22 cellular contexts compared by ENCODE assay signal in the genomic region with DNA sequence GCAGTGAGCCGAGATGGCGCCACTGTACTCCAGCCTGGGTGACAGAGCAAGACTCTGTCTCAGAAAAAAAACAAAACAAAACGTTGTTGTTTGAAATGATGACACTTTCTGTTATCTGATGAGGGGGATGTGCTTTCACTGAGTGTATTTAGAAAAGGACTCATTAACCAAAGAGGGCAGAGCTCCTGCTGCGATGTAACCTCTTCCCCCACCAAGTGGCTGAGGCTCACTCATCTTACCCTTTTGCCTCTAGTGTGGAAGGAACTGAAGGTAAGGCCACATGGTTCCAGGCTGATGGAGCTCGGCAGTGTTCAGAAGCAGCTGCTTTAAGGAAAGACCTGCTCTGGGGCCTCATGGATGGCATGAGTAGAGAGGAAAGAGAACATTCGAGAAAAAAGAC.
DNase-seq lines count a peak whose midpoint lies in the region; ATAC-seq and TF ChIP-seq lines count a peak whose summit lies in the region.
"Had no signal": no experiment of that assay in that cellular context is flagged by ENCODE, and none has a peak within 500 bp of the region (broad histone marks: within the 10 kb centered on the region; RNA-seq: fewer than 3 reads in every experiment).

No MANE protein-coding gene starts in this region.

- no peaks in the 10 kb centered on the region for H3K9me3 ChIP-seq in uterus
- H3K9me3 ChIP-seq: A549, BE2C had no signal

- H3K27ac ChIP-seq in uterus = no peak overlapping the region
- H3K27ac ChIP-seq: A549; BLaER1 treated with 17β-estradiol and CSF1 and Interleukin-3, amounts not matched to agents 10 nM and 100 nM had no signal

- POLR2A ChIA-PET in activated CD4-positive, alpha-beta T cell treated with anti-CD3 and anti-CD28 coated beads for 36 hours (lab: Charles Lee) = no interaction called here

- peaks cover 13% of the 10 kb centered on the region for H3K36me3 Mint-ChIP-seq in activated CD4-positive, alpha-beta T cell treated with anti-CD3 and anti-CD28 coated beads, Interleukin-2, amount 10 ng/mL, durations not matched to agents 24 days and 14 days (ENCODE audit: low read depth)
- H3K36me3 Mint-ChIP-seq in activated CD4-positive, alpha-beta T cell treated with anti-CD3 and anti-CD28 coated beads for 36 hours (ENCODE audit: low read depth) = peaks cover 12% of the 10 kb centered on the region
- H3K36me3 Mint-ChIP-seq in Calu3 (ENCODE audit: insufficient read depth, unreplicated experiment) (peaks cover 5% of the 10 kb centered on the region), type B pancreatic cell (no peaks in the 10 kb centered on the region)
- H3K36me3 Mint-ChIP-seq in activated T-helper 2 cell treated with anti-CD3 and anti-CD28 coated beads, Interferon-gamma antibody, Interleukin-2, Interleukin-4, amounts not matched to agents 10 μg/mL and 5 μg/mL and 100 μg/mL, durations not matched to agents 14 hours and 24 hours and 36 hours (ENCODE audit: low read depth) = peaks cover 28% of the 10 kb centered on the region
- H3K36me3 Mint-ChIP-seq: CD14-positive monocyte had no signal

- TF ChIP-seq CTCF in Calu3 (IDR thresholded peaks at IDR 0.05; ENCODE audit: unreplicated experiment) = no peak
- TF ChIP-seq CTCF in choroid plexus epithelial cell (conservative IDR thresholded peaks at IDR 0.05; ENCODE audit: low read depth, low read length) = no peak
- TF ChIP-seq CTCF in type B pancreatic cell (conservative IDR thresholded peaks at IDR 0.05) = no peak
- no peak for TF ChIP-seq CTCF in uterus (IDR thresholded peaks at IDR 0.05)

- no TSS peak for BruUV-seq in Calu3 (replicated peaks; lab: Mats Ljungman, UMichigan)

- H3K27me3 Mint-ChIP-seq in activated CD4-positive, alpha-beta T cell treated with anti-CD3 and anti-CD28 coated beads, Interleukin-2, amount 10 ng/mL, durations not matched to agents 24 days and 14 days = no peaks in the 10 kb centered on the region
- no peaks in the 10 kb centered on the region for H3K27me3 Mint-ChIP-seq in activated CD4-positive, alpha-beta T cell treated with anti-CD3 and anti-CD28 coated beads for 36 hours
- H3K27me3 Mint-ChIP-seq in Calu3 (ENCODE audit: unreplicated experiment) (no peaks in the 10 kb centered on the region), type B pancreatic cell (peaks cover 4% of the 10 kb centered on the region)
- no peaks in the 10 kb centered on the region for H3K27me3 Mint-ChIP-seq in activated T-helper 2 cell treated with anti-CD3 and anti-CD28 coated beads, Interferon-gamma antibody, Interleukin-2, Interleukin-4, amounts not matched to agents 10 μg/mL and 5 μg/mL and 100 μg/mL, durations not matched to agents 14 hours and 24 hours and 36 hours (ENCODE audit: low read depth)
- H3K27me3 Mint-ChIP-seq: CD4-positive, alpha-beta T cell; CD8-positive, alpha-beta memory T cell had no signal

- peaks cover 31% of the 10 kb centered on the region for H3K9me3 Mint-ChIP-seq in activated CD4-positive, alpha-beta T cell treated with anti-CD3 and anti-CD28 coated beads, Interleukin-2, amount 10 ng/mL, durations not matched to agents 24 days and 14 days
- peaks cover 23% of the 10 kb centered on the region for H3K9me3 Mint-ChIP-seq in activated CD4-positive, alpha-beta T cell treated with anti-CD3 and anti-CD28 coated beads for 36 hours (ENCODE audit: low read depth)
- peaks cover 16% of the 10 kb centered on the region for H3K9me3 Mint-ChIP-seq in Calu3 (ENCODE audit: low read depth, unreplicated experiment)
- H3K9me3 Mint-ChIP-seq in activated T-helper 2 cell treated with anti-CD3 and anti-CD28 coated beads, Interferon-gamma antibody, Interleukin-2, Interleukin-4, amounts not matched to agents 10 μg/mL and 5 μg/mL and 100 μg/mL, durations not matched to agents 14 hours and 24 hours and 36 hours = peaks cover 59% of the 10 kb centered on the region
- peaks cover 12% of the 10 kb centered on the region for H3K9me3 Mint-ChIP-seq in type B pancreatic cell

- no peak for TF ChIP-seq POLR2A in uterus (IDR thresholded peaks at IDR 0.05)

- H3K4me3 ChIP-seq in choroid plexus epithelial cell (ENCODE audit: low read depth, low read length) = no peak overlapping the region
- H3K4me3 ChIP-seq in uterus = no peak overlapping the region
- H3K4me3 ChIP-seq: A549; BLaER1 treated with 17β-estradiol and CSF1 and Interleukin-3, amounts not matched to agents 10 nM and 100 nM; GM23338 had no signal

- peak overlapping the region; percentile 61 for H3K27ac Mint-ChIP-seq in activated CD4-positive, alpha-beta T cell treated with anti-CD3 and anti-CD28 coated beads, Interleukin-2, amount 10 ng/mL, durations not matched to agents 24 days and 14 days
- no peak overlapping the region for H3K27ac Mint-ChIP-seq in activated CD4-positive, alpha-beta T cell treated with anti-CD3 and anti-CD28 coated beads for 36 hours
- H3K27ac Mint-ChIP-seq in Calu3 (ENCODE audit: unreplicated experiment) = peak overlapping the region; percentile 47
- peak overlapping the region; percentile 67 for H3K27ac Mint-ChIP-seq in activated T-helper 2 cell treated with anti-CD3 and anti-CD28 coated beads, Interferon-gamma antibody, Interleukin-2, Interleukin-4, amounts not matched to agents 10 μg/mL and 5 μg/mL and 100 μg/mL, durations not matched to agents 14 hours and 24 hours and 36 hours
- H3K27ac Mint-ChIP-seq in type B pancreatic cell = no peak overlapping the region
- H3K27ac Mint-ChIP-seq: CD14-positive monocyte; CD4-positive, alpha-beta T cell; CD8-positive, alpha-beta memory T cell; GM23338; H9 had no signal

- DNase-seq in activated CD4-positive, alpha-beta T cell treated with anti-CD3 and anti-CD28 coated beads, Interleukin-2, amount 10 ng/mL, durations not matched to agents 24 days and 14 days = no peak
- no peak for DNase-seq in activated CD4-positive, alpha-beta T cell treated with anti-CD3 and anti-CD28 coated beads for 36 hours
- DNase-seq in Calu3 = no peak
- DNase-seq in activated T-helper 2 cell treated with anti-CD3 and anti-CD28 coated beads, Interferon-gamma antibody, Interleukin-2, Interleukin-4, amounts not matched to agents 10 μg/mL and 5 μg/mL and 100 μg/mL, durations not matched to agents 14 hours and 24 hours and 36 hours (ENCODE audit: low spot score) = no peak
- DNase-seq in choroid plexus epithelial cell (ENCODE audit: low read depth) = peak; percentile 53
- DNase-seq in type B pancreatic cell (ENCODE audit: extremely low spot score, unreplicated experiment) = no peak
- DNase-seq in uterus = no peak
- no peak for DNase-seq in stimulated activated naive CD4-positive, alpha-beta T cell treated with Interleukin-2 at 50 U/mL for 16 hours (lab: John Stamatoyannopoulos, UW)
- DNase-seq: 8988T; ACHN; AML-193; BE2C; CD4-positive, alpha-beta T cell; CD8-positive, alpha-beta memory T cell; DMS153; DND-41; H9 had no signal

- H3K4me3 Mint-ChIP-seq in activated CD4-positive, alpha-beta T cell treated with anti-CD3 and anti-CD28 coated beads, Interleukin-2, amount 10 ng/mL, durations not matched to agents 24 days and 14 days = no peak overlapping the region
- H3K4me3 Mint-ChIP-seq in activated CD4-positive, alpha-beta T cell treated with anti-CD3 and anti-CD28 coated beads for 36 hours = no peak overlapping the region
- H3K4me3 Mint-ChIP-seq in Calu3 (ENCODE audit: low read depth, unreplicated experiment) (no peak overlapping the region), type B pancreatic cell (no peak overlapping the region)
- no peak overlapping the region for H3K4me3 Mint-ChIP-seq in activated T-helper 2 cell treated with anti-CD3 and anti-CD28 coated beads, Interferon-gamma antibody, Interleukin-2, Interleukin-4, amounts not matched to agents 10 μg/mL and 5 μg/mL and 100 μg/mL, durations not matched to agents 14 hours and 24 hours and 36 hours (ENCODE audit: low read depth)
- H3K4me3 Mint-ChIP-seq: CD14-positive monocyte; CD4-positive, alpha-beta T cell; CD8-positive, alpha-beta memory T cell; GM23338; H9 had no signal

- H3K4me1 ChIP-seq in uterus = no peaks in the 10 kb centered on the region
- H3K4me1 ChIP-seq: A549, BE2C had no signal

- no peak for ATAC-seq in activated CD4-positive, alpha-beta T cell treated with anti-CD3 and anti-CD28 coated beads for 36 hours
- ATAC-seq: A549, GM23338, HCT116 had no signal

- CTCF ChIA-PET in activated CD4-positive, alpha-beta T cell treated with anti-CD3 and anti-CD28 coated beads for 36 hours (lab: Charles Lee) = no interaction called here
- CTCF ChIA-PET in Calu3 (lab: Charles Lee) = no interaction called here

- H3K27me3 ChIP-seq in uterus = no peaks in the 10 kb centered on the region
- H3K27me3 ChIP-seq: BE2C; BLaER1 treated with 17β-estradiol and CSF1 and Interleukin-3, amounts not matched to agents 10 nM and 100 nM had no signal

- H3K4me1 Mint-ChIP-seq in activated CD4-positive, alpha-beta T cell treated with anti-CD3 and anti-CD28 coated beads, Interleukin-2, amount 10 ng/mL, durations not matched to agents 24 days and 14 days = peaks cover 27% of the 10 kb centered on the region
- H3K4me1 Mint-ChIP-seq in activated CD4-positive, alpha-beta T cell treated with anti-CD3 and anti-CD28 coated beads for 36 hours = peaks cover 35% of the 10 kb centered on the region
- H3K4me1 Mint-ChIP-seq in Calu3 (ENCODE audit: low read depth, unreplicated experiment) (peaks cover 40% of the 10 kb centered on the region), type B pancreatic cell (ENCODE audit: unreplicated experiment) (peaks cover 4% of the 10 kb centered on the region)
- peaks cover 34% of the 10 kb centered on the region for H3K4me1 Mint-ChIP-seq in activated T-helper 2 cell treated with anti-CD3 and anti-CD28 coated beads, Interferon-gamma antibody, Interleukin-2, Interleukin-4, amounts not matched to agents 10 μg/mL and 5 μg/mL and 100 μg/mL, durations not matched to agents 14 hours and 24 hours and 36 hours (ENCODE audit: low read depth)
- H3K4me1 Mint-ChIP-seq: CD8-positive, alpha-beta memory T cell; GM23338; H9 had no signal

- no peaks in the 10 kb centered on the region for H3K36me3 ChIP-seq in uterus
- H3K36me3 ChIP-seq: BE2C had no signal

- intact Hi-C loops in activated CD4-positive, alpha-beta T cell treated with anti-CD3 and anti-CD28 coated beads, Interleukin-2, amount 10 ng/mL, durations not matched to agents 24 days and 14 days (cut with micrococcal nuclease) = loop anchor here (5.0 kb wide), 1 partner anchor 43 kb away; no protein-coding TSS in a partner anchor
- intact Hi-C loops in activated CD4-positive, alpha-beta T cell treated with anti-CD3 and anti-CD28 coated beads for 36 hours (cut with DNase I, micrococcal nuclease) = loop anchor here in 1 of 2 experiments (5.0 kb wide), 2 partner anchors 107 to 167 kb away; partner anchors contain the start of gene RUNX1
- intact Hi-C loops in Calu3 (cut with micrococcal nuclease; ENCODE audit: unreplicated experiment) = no loop called here
- intact Hi-C loops in activated T-helper 2 cell treated with anti-CD3 and anti-CD28 coated beads, Interferon-gamma antibody, Interleukin-2, Interleukin-4, amounts not matched to agents 10 μg/mL and 5 μg/mL and 100 μg/mL, durations not matched to agents 14 hours and 24 hours and 36 hours (cut with micrococcal nuclease) = loop anchor here (5.0 kb wide), 3 partner anchors 73 to 267 kb away; no protein-coding TSS in a partner anchor
- intact Hi-C loops in uterus (cut with DNase I; ENCODE audit: low total_unique reads) = no loop called here

Comparison
In these comparisons a context has a peak if more than half of its experiments do, and no peak if none do; other contexts are left out.
1. H3K27ac Mint-ChIP-seq: peak in activated CD4-positive, alpha-beta T cell treated with anti-CD3 and anti-CD28 coated beads, Interleukin-2, amount 10 ng/mL, durations not matched to agents 24 days and 14 days (single experiment), Calu3 (single experiment) and activated T-helper 2 cell treated with anti-CD3 and anti-CD28 coated beads, Interferon-gamma antibody, Interleukin-2, Interleukin-4, amounts not matched to agents 10 μg/mL and 5 μg/mL and 100 μg/mL, durations not matched to agents 14 hours and 24 hours and 36 hours (single experiment); none in activated CD4-positive, alpha-beta T cell treated with anti-CD3 and anti-CD28 coated beads for 36 hours (single experiment) and type B pancreatic cell (single experiment).
2. intact Hi-C loops: an anchor here in activated CD4-positive, alpha-beta T cell treated with anti-CD3 and anti-CD28 coated beads, Interleukin-2, amount 10 ng/mL, durations not matched to agents 24 days and 14 days (5.0 kb wide) and activated T-helper 2 cell treated with anti-CD3 and anti-CD28 coated beads, Interferon-gamma antibody, Interleukin-2, Interleukin-4, amounts not matched to agents 10 μg/mL and 5 μg/mL and 100 μg/mL, durations not matched to agents 14 hours and 24 hours and 36 hours (5.0 kb wide); none called in Calu3 and uterus.